Comparison of ENCODE assay signal across 18 cellular contexts in genomic region chr20:50032955-50033666, GRCh38. TPM values are rescaled to one million over a fixed set of nuclear protein-coding genes. Genes with fewer than 3 reads are reported as not detected.
DNase-seq lines count a peak whose midpoint lies in the region; ATAC-seq and TF ChIP-seq lines count a peak whose summit lies in the region.
"Had no signal": no experiment of that assay in that cellular context is flagged by ENCODE, and none has a peak within 500 bp of the region (broad histone marks: within the 10 kb centered on the region; RNA-seq: fewer than 3 reads in every experiment).

No MANE protein-coding gene starts in this region.

- in situ Hi-C loops in IMR-90 (cut with MboI; ENCODE audit: low sequenced_read_pairs), result no loop called here
- in situ Hi-C loops in brain microvascular endothelial cell (cut with HindIII; ENCODE audit: low pct_ligation_motif_present, low sequenced_read_pairs), result no loop called here
- in situ Hi-C loops in GM13976 (cut with MboI; ENCODE audit: low sequenced_read_pairs, unreplicated experiment), result no loop called here

- CTCF ChIA-PET in IMR-90 (lab: Yijun Ruan, JAX), result no interaction called here

- peak overlapping the region; percentile 25 for H2BK5ac ChIP-seq in IMR-90 (ENCODE audit: low read depth, low read length, poor library complexity, severe bottlenecking)

- DNase-seq in IMR-90 (no peak), brain microvascular endothelial cell (no peak), spleen (no peak), GM13976 (ENCODE audit: low spot score) (no peak), T-helper 2 cell (no peak)
- no peak for DNase-seq in stimulated activated CD4-positive, alpha-beta T cell treated with anti-CD3 and anti-CD28 coated beads, Interleukin-2, amount 100 ng/mL, for 48 hours
- DNase-seq: activated CD4-positive, CD25-positive, alpha-beta regulatory T cell treated with anti-CD3 and anti-CD28 coated beads, Interleukin-2, amount 50 U/mL, for 72 hours; activated naive CD4-positive, alpha-beta T cell treated with anti-CD3 and anti-CD28 coated beads, Interleukin-2, amount 10 ng/mL, durations not matched to agents 7 days and 5 days; activated T-cell treated with anti-CD3 and anti-CD28 coated beads, Interleukin-2, amount 50 U/mL, for 4 hours; endodermal cell; hippocampal formation; mesendoderm; NCI-H1694; stimulated activated naive CD4-positive, alpha-beta T cell treated with Interleukin-2 at 50 U/mL for 16 hours had no signal

- H3K36me3 ChIP-seq in IMR-90 (ENCODE audit: control insufficient read depth, insufficient read depth, low read length), result no peaks in the 10 kb centered on the region
- H3K36me3 ChIP-seq in brain microvascular endothelial cell (replicated peaks), result no peaks in the 10 kb centered on the region
- no peaks in the 10 kb centered on the region for H3K36me3 ChIP-seq in mesodermal cell (ENCODE audit: control insufficient read depth, insufficient read depth, low read length)
- no peaks in the 10 kb centered on the region for H3K36me3 ChIP-seq in spleen
- H3K36me3 ChIP-seq: Peyer's patch had no signal

- WGBS in IMR-90 (ENCODE audit: extremely low coverage in 2 of 2, insufficient read length in 1 of 2), 2 experiments, result 86% methylated on average over 4 of the region's 9 CpGs; no CpG with 5 or more reads in 1 of the 2 experiments
- WGBS in mesodermal cell (ENCODE audit: insufficient coverage in 2 of 2), 2 experiments, result 92 to 95% methylated on average over 6 to 7 of the region's 9 CpGs
- WGBS in spleen, 5 donors, result 85 to 95% (median 92%) methylated on average over 9 of the region's 9 CpGs

- no TSS peak for BruUV-seq in IMR-90 (replicated peaks; lab: Mats Ljungman, UMichigan)

- H3K4me1 ChIP-seq in IMR-90 (ENCODE audit: control insufficient read depth, insufficient read depth, low read length), result peaks cover 21% of the 10 kb centered on the region
- H3K4me1 ChIP-seq in mesodermal cell (ENCODE audit: control insufficient read depth, insufficient read depth, low read length, poor library complexity, severe bottlenecking), result peaks cover 35% of the 10 kb centered on the region
- H3K4me1 ChIP-seq in spleen, result peaks cover 0 to 53% (median 21%) of the 10 kb centered on the region in 6 donors

- no peaks in the 10 kb centered on the region; a peak in 1 of 4 replicates for H3K79me1 ChIP-seq in IMR-90 (ENCODE audit: low read depth in 1 of 2, low read length in 2 of 2)

- no peak overlapping the region for H3K4me3 ChIP-seq in IMR-90 (ENCODE audit: insufficient read depth, low read depth, low read length)
- no peak overlapping the region for H3K4me3 ChIP-seq in brain microvascular endothelial cell (ENCODE audit: low read depth, low read length)
- H3K4me3 ChIP-seq in mesodermal cell (ENCODE audit: extremely low read depth, insufficient read depth, low read length, poor library complexity, severe bottlenecking), result no peak overlapping the region
- no peak overlapping the region for H3K4me3 ChIP-seq in spleen
- H3K4me3 ChIP-seq: Peyer's patch had no signal

- H3K4me2 ChIP-seq in IMR-90 (ENCODE audit: low read depth, low read length), result no peak overlapping the region

- peaks cover 17% of the 10 kb centered on the region for H3K9me1 ChIP-seq in IMR-90 (ENCODE audit: insufficient read depth, low read length)

- H3K56ac ChIP-seq in IMR-90 (ENCODE audit: extremely low read depth, insufficient read depth, low read length), result no peak overlapping the region

- H3K18ac ChIP-seq in IMR-90 (ENCODE audit: low read depth, low read length), result peak overlapping the region; percentile 78; the same call in 1 of the 2 replicates

- H2AFZ ChIP-seq in IMR-90 (replicated peaks; ENCODE audit: low read length, poor library complexity), result peak overlapping the region; percentile 82

- no peaks in the 10 kb centered on the region for H3K9me3 ChIP-seq in IMR-90 (ENCODE audit: control insufficient read depth, insufficient read depth, low read length)
- no peaks in the 10 kb centered on the region for H3K9me3 ChIP-seq in mesodermal cell (ENCODE audit: control insufficient read depth, low read length)
- H3K9me3 ChIP-seq in spleen, result no peaks in the 10 kb centered on the region
- H3K9me3 ChIP-seq: Peyer's patch had no signal

- dilution Hi-C loops in IMR-90 (cut with HindIII; ENCODE audit: low sequenced_read_pairs, unreplicated experiment), result no loop called here

- peak overlapping the region; percentile 95 for H2BK120ac ChIP-seq in IMR-90 (ENCODE audit: low read depth, low read length)

- H3K27me3 ChIP-seq in IMR-90 (ENCODE audit: control insufficient read depth, insufficient read depth, low read length), result no peaks in the 10 kb centered on the region
- no peaks in the 10 kb centered on the region for H3K27me3 ChIP-seq in brain microvascular endothelial cell (replicated peaks)
- H3K27me3 ChIP-seq in spleen (replicated peaks in 1 of 7), result no peaks in the 10 kb centered on the region
- H3K27me3 ChIP-seq: Peyer's patch had no signal

- H2BK15ac ChIP-seq in IMR-90 (ENCODE audit: low read depth, low read length), result peak overlapping the region; percentile 66; the same call in 2 of the 3 replicates

- TF ChIP-seq CTCF in IMR-90 (conservative IDR thresholded peaks at IDR 0.05; ENCODE audit: low read depth, low read length), result no peak
- no peak for TF ChIP-seq CTCF in brain microvascular endothelial cell (IDR thresholded peaks at IDR 0.05; ENCODE audit: low read depth, low read length, missing control alignments)
- TF ChIP-seq CTCF in spleen (IDR thresholded peaks at IDR 0.05 in 8 of 11, conservative IDR thresholded peaks at IDR 0.05 in 3 of 11), result no peak
- no peak for TF ChIP-seq CTCF in GM13976 (IDR thresholded peaks at IDR 0.05; ENCODE audit: borderline replicate concordance, control extremely low read depth, extremely low read depth, insufficient read depth, missing control alignments)

- peak overlapping the region; percentile 11 to 91; a peak in 3 of 4 replicates for H4K8ac ChIP-seq in IMR-90 (ENCODE audit: low read depth in 2 of 2, low read length in 2 of 2)

- POLR2A ChIA-PET in IMR-90 (lab: Charles Lee; ENCODE audit: unreplicated experiment), result no interaction called here

- H4K20me1 ChIP-seq in IMR-90 (ENCODE audit: insufficient read depth, low read length), result no peaks in the 10 kb centered on the region; the same call in 1 of the 2 replicates

- H3K23ac ChIP-seq in IMR-90 (ENCODE audit: low read depth, low read length), result peak overlapping the region; percentile 49

- H4K91ac ChIP-seq in IMR-90 (ENCODE audit: insufficient read depth, low read depth, low read length), result peak overlapping the region; percentile 89

- TF ChIP-seq RAD21 in IMR-90 (IDR thresholded peaks at IDR 0.05; ENCODE audit: low read length), result no peak

- peak overlapping the region; percentile 91 for H3K4ac ChIP-seq in IMR-90 (ENCODE audit: low read depth, low read length)

- 0 out of 2 replicates have a peak overlapping the region, but pooled peaks have one; percentile 22 for H3K27ac ChIP-seq in IMR-90 (ENCODE audit: insufficient read depth, low read length)
- peak overlapping the region; percentile 87 for H3K27ac ChIP-seq in brain microvascular endothelial cell
- H3K27ac ChIP-seq in mesodermal cell (ENCODE audit: low read depth, low read length, severe bottlenecking), result peak overlapping the region; percentile 88
- H3K27ac ChIP-seq in spleen, result peak overlapping the region in 5 of 8 donors; percentile 33 to 64 (median 57)
- H3K27ac ChIP-seq: HL-60, Peyer's patch had no signal

- peak; percentile 49 for TF ChIP-seq POLR2A in IMR-90 (IDR thresholded peaks at IDR 0.05; ENCODE audit: low read depth, low read length)
- TF ChIP-seq POLR2A in spleen (IDR thresholded peaks at IDR 0.05), result no peak

- ATAC-seq in IMR-90 (ENCODE audit: low read depth) (no peak), GM18873 (IDR thresholded peaks at IDR 0.05; ENCODE audit: low FRiP score, unreplicated experiment) (no peak)
- ATAC-seq: activated T-cell treated with anti-CD3 and anti-CD28 coated beads, Interleukin-2, amount 50 U/mL, for 4 hours had no signal

- no peak overlapping the region for H3K9ac ChIP-seq in IMR-90 (ENCODE audit: low read depth, low read length)

- H4K5ac ChIP-seq in IMR-90 (ENCODE audit: low read depth, low read length), result peak overlapping the region; percentile 4; the same call in 1 of the 2 replicates

- peak overlapping the region; percentile 92 for H3K14ac ChIP-seq in IMR-90 (replicated peaks; ENCODE audit: low read depth, low read length)

- peak overlapping the region; percentile 92 for H2BK20ac ChIP-seq in IMR-90 (ENCODE audit: low read depth, low read length)

- peak overlapping the region; percentile 92 for H2AK9ac ChIP-seq in IMR-90 (replicated peaks; ENCODE audit: low read depth, low read length, poor library complexity)

- peak overlapping the region; percentile 92 for H2AK5ac ChIP-seq in IMR-90 (ENCODE audit: low read depth, low read length)

- intact Hi-C loops in IMR-90 (cut with micrococcal nuclease) (no loop called here), spleen (cut with DNase I; ENCODE audit: low total_unique reads) (no loop called here)

TF ChIP-seq in IMR-90, 13 proteins besides CTCF, POLR2A, EP300 and RAD21:
- TF ChIP-seq NFE2L2 (IDR thresholded peaks at IDR 0.05; ENCODE audit: low read depth, low read length) (no peak), MAFK (IDR thresholded peaks at IDR 0.05; ENCODE audit: low read depth, low read length) (no peak), CEBPB (IDR thresholded peaks at IDR 0.05; ENCODE audit: low read depth, low read length) (no peak), RFX5 (IDR thresholded peaks at IDR 0.05; ENCODE audit: low read depth, low read length) (no peak)

RNA-seq across cellular contexts. Expression of gene SNAI1, which starts 50.3 kb away (rescaled TPM):
- total RNA-seq in IMR-90 (2012; rRNA removed), result 0.54 and 0.83 TPM in 2 replicates
- 13.7 and 14.9 TPM in 2 replicates for polyA plus RNA-seq in IMR-90 (2012; rRNA removed)
- polyA plus RNA-seq in IMR-90 (2012; cell fraction: cytosol; rRNA removed), result 10.8 and 34.1 TPM in 2 replicates
- 54.0 and 64.7 TPM in 2 replicates for polyA plus RNA-seq in IMR-90 (2012; cell fraction: nucleus; rRNA removed; ENCODE audit: low replicate concordance)
- 62.2 TPM for polyA plus RNA-seq in mesodermal cell (2013, experiment 1 of 2)
- 48.4 TPM for polyA plus RNA-seq in mesodermal cell (2013, experiment 2 of 2)
- 10 to 100 TPM in 2 of 7 donors, 1 to 10 TPM in 5; 2.1 to 10.5 (median 8.3) TPM for total RNA-seq in spleen
- 1 to 10 TPM; 1.3 to 2.4 (median 1.7) TPM for polyA plus RNA-seq in spleen

Comparison
In these comparisons a context has a peak if more than half of its experiments do, and no peak if none do; other contexts are left out.
1. H3K27ac ChIP-seq: peak in every context shown above with its lines; median percentile 88 in mesodermal cell; 87 in brain microvascular endothelial cell; 57 in spleen; 22 in IMR-90.